18 cellular contexts compared by ENCODE assay signal in genomic region chr14:22668417-22668816, GRCh38. TPM values are rescaled to one million over a fixed set of nuclear protein-coding genes. Genes with fewer than 3 reads are reported as not detected.
DNase-seq lines count a peak whose midpoint lies in the region; ATAC-seq and TF ChIP-seq lines count a peak whose summit lies in the region.
"Had no signal": no experiment of that assay in that cellular context is flagged by ENCODE, and none has a peak within 500 bp of the region (broad histone marks: within the 10 kb centered on the region; RNA-seq: fewer than 3 reads in every experiment).

No MANE protein-coding gene starts in this region.

- no peaks in the 10 kb centered on the region for H3K36me3 Mint-ChIP-seq in activated naive CD8-positive, alpha-beta T cell treated with anti-CD3 and anti-CD28 coated beads, Interleukin-2, amount 50 U/mL, for 24 hours (ENCODE audit: low read depth)
- H3K36me3 Mint-ChIP-seq in activated naive CD8-positive, alpha-beta T cell treated with anti-CD3 and anti-CD28 coated beads for 36 hours = no peaks in the 10 kb centered on the region
- H3K36me3 Mint-ChIP-seq: brain had no signal

- no peak overlapping the region for H3K27ac Mint-ChIP-seq in activated naive CD8-positive, alpha-beta T cell treated with anti-CD3 and anti-CD28 coated beads, Interleukin-2, amount 50 U/mL, for 24 hours
- no peak overlapping the region for H3K27ac Mint-ChIP-seq in activated naive CD8-positive, alpha-beta T cell treated with anti-CD3 and anti-CD28 coated beads for 36 hours
- H3K27ac Mint-ChIP-seq: brain had no signal

- no peak for DNase-seq in activated naive CD8-positive, alpha-beta T cell treated with anti-CD3 and anti-CD28 coated beads, Interleukin-2, amount 50 U/mL, for 24 hours
- DNase-seq in activated naive CD8-positive, alpha-beta T cell treated with anti-CD3 and anti-CD28 coated beads for 36 hours = no peak
- DNase-seq in NCI-H226 = peak; percentile 43
- peak; percentile 77 for DNase-seq in fibroblast of villous mesenchyme (ENCODE audit: low read depth)
- no peak for DNase-seq in NCI-H1694 (lab: John Stamatoyannopoulos, UW)
- DNase-seq in activated gamma-delta T cell (lab: John Stamatoyannopoulos, UW) = no peak
- DNase-seq: activated T-cell treated with anti-CD3 and anti-CD28 coated beads, Interleukin-2, amount 50 U/mL, for 4 hours; DMS153; NCI-H187 treated with DMSO at 0.1 percent for 48 hours; sigmoid colon; trophoblast cell had no signal

- no peak for TF ChIP-seq CTCF in fibroblast of villous mesenchyme (IDR thresholded peaks at IDR 0.05; ENCODE audit: insufficient read depth, low read depth, low read length)

- H3K4me3 ChIP-seq in fibroblast of villous mesenchyme (ENCODE audit: low read depth, low read length) = no peak overlapping the region
- H3K4me3 ChIP-seq: K562, sigmoid colon, SK-N-MC had no signal

- no peak overlapping the region for H3K4me3 Mint-ChIP-seq in activated naive CD8-positive, alpha-beta T cell treated with anti-CD3 and anti-CD28 coated beads, Interleukin-2, amount 50 U/mL, for 24 hours
- H3K4me3 Mint-ChIP-seq in activated naive CD8-positive, alpha-beta T cell treated with anti-CD3 and anti-CD28 coated beads for 36 hours = no peak overlapping the region
- H3K4me3 Mint-ChIP-seq: activated T-cell treated with anti-CD3 and anti-CD28 coated beads, Interleukin-2, amount 50 U/mL, for 4 hours; brain; neural crest cell had no signal

- peaks cover 17% of the 10 kb centered on the region for H3K4me1 Mint-ChIP-seq in activated naive CD8-positive, alpha-beta T cell treated with anti-CD3 and anti-CD28 coated beads, Interleukin-2, amount 50 U/mL, for 24 hours
- H3K4me1 Mint-ChIP-seq in activated naive CD8-positive, alpha-beta T cell treated with anti-CD3 and anti-CD28 coated beads for 36 hours = peaks cover 11% of the 10 kb centered on the region
- H3K4me1 Mint-ChIP-seq: brain, neural crest cell had no signal

- peak; percentile 76 for ATAC-seq in activated naive CD8-positive, alpha-beta T cell treated with anti-CD3 and anti-CD28 coated beads, Interleukin-2, amount 50 U/mL, for 24 hours
- ATAC-seq in HG03520 (IDR thresholded peaks at IDR 0.05; ENCODE audit: unreplicated experiment) = no peak
- no peak for ATAC-seq in GM19395 (IDR thresholded peaks at IDR 0.05; ENCODE audit: unreplicated experiment)
- ATAC-seq: K562 had no signal

- H3K9me3 Mint-ChIP-seq in activated naive CD8-positive, alpha-beta T cell treated with anti-CD3 and anti-CD28 coated beads, Interleukin-2, amount 50 U/mL, for 24 hours = peaks cover 7% of the 10 kb centered on the region
- H3K9me3 Mint-ChIP-seq in activated naive CD8-positive, alpha-beta T cell treated with anti-CD3 and anti-CD28 coated beads for 36 hours = peaks cover 6% of the 10 kb centered on the region
- H3K9me3 Mint-ChIP-seq: activated T-cell treated with anti-CD3 and anti-CD28 coated beads, Interleukin-2, amount 50 U/mL, for 4 hours had no signal

- H3K27me3 Mint-ChIP-seq in activated naive CD8-positive, alpha-beta T cell treated with anti-CD3 and anti-CD28 coated beads, Interleukin-2, amount 50 U/mL, for 24 hours = peaks cover 3% of the 10 kb centered on the region
- no peaks in the 10 kb centered on the region for H3K27me3 Mint-ChIP-seq in activated naive CD8-positive, alpha-beta T cell treated with anti-CD3 and anti-CD28 coated beads for 36 hours

RNA-seq across cellular contexts. Expression of gene OR6J1, which starts 24.3 kb away (rescaled TPM):
- not detected for total RNA-seq in activated naive CD8-positive, alpha-beta T cell treated with anti-CD3 and anti-CD28 coated beads for 36 hours
- not detected in 2 replicates for total RNA-seq in fibroblast of villous mesenchyme
- total RNA-seq: activated T-cell treated with anti-CD3 and anti-CD28 coated beads, Interleukin-2, amount 50 U/mL, for 4 hours; K562; lung microvascular endothelial cell; neural crest cell; sigmoid colon had no signal

Comparison
In these comparisons a context has a peak if more than half of its experiments do, and no peak if none do; other contexts are left out.
1. DNase-seq: peak in NCI-H226 (single experiment) and fibroblast of villous mesenchyme (single experiment); none in activated naive CD8-positive, alpha-beta T cell treated with anti-CD3 and anti-CD28 coated beads, Interleukin-2, amount 50 U/mL, for 24 hours (single experiment), activated naive CD8-positive, alpha-beta T cell treated with anti-CD3 and anti-CD28 coated beads for 36 hours (single experiment), NCI-H1694 (single experiment) and activated gamma-delta T cell (single experiment).